ENCODE assay signal across 13 cellular contexts in genomic region chr21:41431788-41432548, GRCh38. TPM values are rescaled to one million over a fixed set of nuclear protein-coding genes. Genes with fewer than 3 reads are reported as not detected.
DNase-seq lines count a peak whose midpoint lies in the region; ATAC-seq and TF ChIP-seq lines count a peak whose summit lies in the region.
"Had no signal": no experiment of that assay in that cellular context is flagged by ENCODE, and none has a peak within 500 bp of the region (broad histone marks: within the 10 kb centered on the region; RNA-seq: fewer than 3 reads in every experiment).

No MANE protein-coding gene starts in this region.

- H3K9me3 ChIP-seq in vagina: no peaks in the 10 kb centered on the region
- H3K9me3 ChIP-seq in smooth muscle cell (replicated peaks; ENCODE audit: low read depth): peaks cover 10% of the 10 kb centered on the region

- peaks cover 82% of the 10 kb centered on the region for H3K36me3 Mint-ChIP-seq in activated naive CD8-positive, alpha-beta T cell treated with anti-CD3 and anti-CD28 coated beads, Interleukin-2, amount 10 ng/mL, durations not matched to agents 7 days and 5 days
- H3K36me3 Mint-ChIP-seq in activated naive CD8-positive, alpha-beta T cell treated with anti-CD3 and anti-CD28 coated beads, Interleukin-2, amount 50 U/mL, for 24 hours (ENCODE audit: low read depth): peaks cover 61% of the 10 kb centered on the region

- DNase-seq in activated naive CD8-positive, alpha-beta T cell treated with anti-CD3 and anti-CD28 coated beads, Interleukin-2, amount 10 ng/mL, durations not matched to agents 7 days and 5 days: no peak
- DNase-seq in activated naive CD8-positive, alpha-beta T cell treated with anti-CD3 and anti-CD28 coated beads, Interleukin-2, amount 50 U/mL, for 24 hours: no peak
- DNase-seq in vagina (ENCODE audit: extremely low spot score in 2 of 2) (peak; percentile 60 to 77), middle frontal gyrus (ENCODE audit: extremely low spot score, low spot score) (no peak), smooth muscle cell (lab: John Stamatoyannopoulos, UW; ENCODE audit: unreplicated experiment) (no peak), T-helper 2 cell (no peak)
- DNase-seq: effector memory CD4-positive, alpha-beta T cell; IMR-90; NCI-H510A treated with DMSO at 0.1 percent for 48 hours had no signal

- H3K4me3 ChIP-seq in vagina (no peak overlapping the region), smooth muscle cell (no peak overlapping the region)

- peaks cover 4% of the 10 kb centered on the region for H3K4me1 ChIP-seq in vagina
- H3K4me1 ChIP-seq in smooth muscle cell (ENCODE audit: low read depth): no peaks in the 10 kb centered on the region

- H3K4me3 Mint-ChIP-seq in activated naive CD8-positive, alpha-beta T cell treated with anti-CD3 and anti-CD28 coated beads, Interleukin-2, amount 10 ng/mL, durations not matched to agents 7 days and 5 days: peak overlapping the region; percentile 67
- no peak overlapping the region for H3K4me3 Mint-ChIP-seq in activated naive CD8-positive, alpha-beta T cell treated with anti-CD3 and anti-CD28 coated beads, Interleukin-2, amount 50 U/mL, for 24 hours
- H3K4me3 Mint-ChIP-seq: activated naive CD8-positive, alpha-beta T cell; neural crest cell had no signal

- no peak for TF ChIP-seq CTCF in vagina (IDR thresholded peaks at IDR 0.05)
- TF ChIP-seq CTCF in smooth muscle cell (IDR thresholded peaks at IDR 0.05; ENCODE audit: borderline replicate concordance, insufficient read depth, poor library complexity, severe bottlenecking): no peak

- no peaks in the 10 kb centered on the region for H3K79me2 ChIP-seq in smooth muscle cell (ENCODE audit: low read depth)

- no peak for TF ChIP-seq POLR2A in vagina (IDR thresholded peaks at IDR 0.05)

- no peak overlapping the region for H3K9ac ChIP-seq in smooth muscle cell (ENCODE audit: low read depth)

- H3K4me1 Mint-ChIP-seq in activated naive CD8-positive, alpha-beta T cell treated with anti-CD3 and anti-CD28 coated beads, Interleukin-2, amount 10 ng/mL, durations not matched to agents 7 days and 5 days: peaks cover 73% of the 10 kb centered on the region
- peaks cover 26% of the 10 kb centered on the region for H3K4me1 Mint-ChIP-seq in activated naive CD8-positive, alpha-beta T cell treated with anti-CD3 and anti-CD28 coated beads, Interleukin-2, amount 50 U/mL, for 24 hours
- H3K4me1 Mint-ChIP-seq: neural crest cell had no signal

- H4K20me1 ChIP-seq in smooth muscle cell (ENCODE audit: low read depth): no peaks in the 10 kb centered on the region

- intact Hi-C loops in vagina (cut with DNase I): no loop called here

- no peaks in the 10 kb centered on the region for H3K27me3 ChIP-seq in vagina
- H3K27me3 ChIP-seq in smooth muscle cell (ENCODE audit: low read depth): peaks cover 38% of the 10 kb centered on the region

- POLR2A ChIA-PET in activated naive CD8-positive, alpha-beta T cell treated with anti-CD3 and anti-CD28 coated beads, Interleukin-2, amount 10 ng/mL, durations not matched to agents 7 days and 5 days (lab: Charles Lee): interaction anchor here (0.7 to 1.6 kb wide), 7 partner anchors 9 to 70 kb away, joined by 3 to 5 read pairs (median 3); partner anchors contain the start of gene MX2

- H3K36me3 ChIP-seq in vagina (peaks cover 0 to 49% of the 10 kb centered on the region in 2 donors), smooth muscle cell (ENCODE audit: low read depth) (no peaks in the 10 kb centered on the region)

- H3K4me2 ChIP-seq in smooth muscle cell: no peak overlapping the region

- no peaks in the 10 kb centered on the region for H3F3A ChIP-seq in smooth muscle cell (ENCODE audit: low read depth)

- H3K27me3 Mint-ChIP-seq in activated naive CD8-positive, alpha-beta T cell treated with anti-CD3 and anti-CD28 coated beads, Interleukin-2, amount 10 ng/mL, durations not matched to agents 7 days and 5 days: no peaks in the 10 kb centered on the region
- H3K27me3 Mint-ChIP-seq in activated naive CD8-positive, alpha-beta T cell treated with anti-CD3 and anti-CD28 coated beads, Interleukin-2, amount 50 U/mL, for 24 hours: no peaks in the 10 kb centered on the region
- H3K27me3 Mint-ChIP-seq: activated naive CD8-positive, alpha-beta T cell had no signal

- ATAC-seq in activated naive CD8-positive, alpha-beta T cell treated with anti-CD3 and anti-CD28 coated beads, Interleukin-2, amount 10 ng/mL, durations not matched to agents 7 days and 5 days (ENCODE audit: low read depth): no peak
- ATAC-seq in activated naive CD8-positive, alpha-beta T cell treated with anti-CD3 and anti-CD28 coated beads, Interleukin-2, amount 50 U/mL, for 24 hours: no peak
- ATAC-seq in HG02571 (IDR thresholded peaks at IDR 0.05; ENCODE audit: unreplicated experiment): peak; percentile 59
- peak; percentile 67 for ATAC-seq in HG03469 (IDR thresholded peaks at IDR 0.05; ENCODE audit: unreplicated experiment)

- no peak overlapping the region for H2AFZ ChIP-seq in smooth muscle cell (ENCODE audit: low read depth)

- no peaks in the 10 kb centered on the region for H3K9me3 Mint-ChIP-seq in activated naive CD8-positive, alpha-beta T cell treated with anti-CD3 and anti-CD28 coated beads, Interleukin-2, amount 10 ng/mL, durations not matched to agents 7 days and 5 days
- peaks cover 12% of the 10 kb centered on the region for H3K9me3 Mint-ChIP-seq in activated naive CD8-positive, alpha-beta T cell treated with anti-CD3 and anti-CD28 coated beads, Interleukin-2, amount 50 U/mL, for 24 hours

- no peak overlapping the region for H3K27ac ChIP-seq in vagina
- H3K27ac ChIP-seq in smooth muscle cell (ENCODE audit: low read depth): no peak overlapping the region

- H3K27ac Mint-ChIP-seq in activated naive CD8-positive, alpha-beta T cell treated with anti-CD3 and anti-CD28 coated beads, Interleukin-2, amount 10 ng/mL, durations not matched to agents 7 days and 5 days: peak overlapping the region; percentile 66
- H3K27ac Mint-ChIP-seq in activated naive CD8-positive, alpha-beta T cell treated with anti-CD3 and anti-CD28 coated beads, Interleukin-2, amount 50 U/mL, for 24 hours: no peak overlapping the region
- H3K27ac Mint-ChIP-seq: activated naive CD8-positive, alpha-beta T cell had no signal

- 82% methylated on average over 16 of the region's 16 CpGs for WGBS in smooth muscle cell (ENCODE audit: low lambda C conversion rate)

RNA-seq across cellular contexts. Expression of gene MX1, which starts 5.9 kb away (rescaled TPM):
- total RNA-seq in activated naive CD8-positive, alpha-beta T cell treated with anti-CD3 and anti-CD28 coated beads, Interleukin-2, amount 10 ng/mL, durations not matched to agents 7 days and 5 days: 100 to 1,000 TPM; 609 to 666 TPM
- total RNA-seq in vagina (16.7 TPM), smooth muscle cell (1.3 and 4.6 TPM in 2 replicates)
- polyA plus RNA-seq in smooth muscle cell: 2.0 and 3.5 TPM in 2 replicates

Comparison
In these comparisons a context has a peak if more than half of its experiments do, and no peak if none do; other contexts are left out.
1. ATAC-seq: peak in HG02571 (single experiment) and HG03469 (single experiment); none in activated naive CD8-positive, alpha-beta T cell treated with anti-CD3 and anti-CD28 coated beads, Interleukin-2, amount 10 ng/mL, durations not matched to agents 7 days and 5 days (single experiment) and activated naive CD8-positive, alpha-beta T cell treated with anti-CD3 and anti-CD28 coated beads, Interleukin-2, amount 50 U/mL, for 24 hours (single experiment).
2. DNase-seq: peak in vagina (2 of 2); none in activated naive CD8-positive, alpha-beta T cell treated with anti-CD3 and anti-CD28 coated beads, Interleukin-2, amount 10 ng/mL, durations not matched to agents 7 days and 5 days (single experiment), activated naive CD8-positive, alpha-beta T cell treated with anti-CD3 and anti-CD28 coated beads, Interleukin-2, amount 50 U/mL, for 24 hours (single experiment), middle frontal gyrus (single experiment), smooth muscle cell (single experiment) and T-helper 2 cell (0 of 5).
3. RNA of gene MX1, which starts 5.9 kb away (total RNA-seq): 609 to 666 TPM in activated naive CD8-positive, alpha-beta T cell treated with anti-CD3 and anti-CD28 coated beads, Interleukin-2, amount 10 ng/mL, durations not matched to agents 7 days and 5 days; 16.7 TPM in vagina (single experiment) and 1.3 to 4.6 TPM in smooth muscle cell; every median in the first group is over 10 times any median in the second.